Comparison of ENCODE assay signal across 8 cellular contexts in genomic region chr2:165795011-165795410, GRCh38. TPM values are rescaled to one million over a fixed set of nuclear protein-coding genes. Genes with fewer than 3 reads are reported as not detected.
DNase-seq lines count a peak whose midpoint lies in the region; ATAC-seq and TF ChIP-seq lines count a peak whose summit lies in the region.

No MANE protein-coding gene starts in this region.

- ATAC-seq in GM18861 (IDR thresholded peaks at IDR 0.05; ENCODE audit: unreplicated experiment) (peak; percentile 1), HG03066 (IDR thresholded peaks at IDR 0.05; ENCODE audit: low read depth, unreplicated experiment) (peak; percentile 30)
- no peak for ATAC-seq in natural killer cell treated with Interleukin-12 subunit alpha and Interleukin-12 subunit beta and Interleukin-15 and Interleukin-18, amount 100 ng/mL, for 72 hours
- ATAC-seq in activated CD4-positive, CD25-positive, alpha-beta regulatory T cell treated with anti-CD3 and anti-CD28 coated beads, Interleukin-2, amount 50 U/mL, for 24 hours, result no peak

- H3K9me3 Mint-ChIP-seq in natural killer cell treated with Interleukin-12 subunit alpha and Interleukin-12 subunit beta and Interleukin-15 and Interleukin-18, amount 100 ng/mL, for 72 hours, result no peaks in the 10 kb centered on the region

- peak overlapping the region; percentile 98 for H3K4me3 Mint-ChIP-seq in natural killer cell treated with Interleukin-12 subunit alpha and Interleukin-12 subunit beta and Interleukin-15 and Interleukin-18, amount 100 ng/mL, for 72 hours

- no peaks in the 10 kb centered on the region for H3K27me3 Mint-ChIP-seq in natural killer cell treated with Interleukin-12 subunit alpha and Interleukin-12 subunit beta and Interleukin-15 and Interleukin-18, amount 100 ng/mL, for 72 hours

- TF ChIP-seq CTCF in astrocyte of the spinal cord (IDR thresholded peaks at IDR 0.05; ENCODE audit: low read depth, low read length), result no peak

- peaks cover 6% of the 10 kb centered on the region for H3K36me3 Mint-ChIP-seq in natural killer cell treated with Interleukin-12 subunit alpha and Interleukin-12 subunit beta and Interleukin-15 and Interleukin-18, amount 100 ng/mL, for 72 hours

- peaks cover 41 to 56% of the 10 kb centered on the region in 2 donors for H3K4me1 Mint-ChIP-seq in natural killer cell treated with Interleukin-12 subunit alpha and Interleukin-12 subunit beta and Interleukin-15 and Interleukin-18, amount 100 ng/mL, for 72 hours (ENCODE audit: low read depth in 2 of 2)

- peak; percentile 28 for DNase-seq in astrocyte of the spinal cord (ENCODE audit: low read depth, low spot score)
- DNase-seq in natural killer cell treated with Interleukin-12 subunit alpha and Interleukin-12 subunit beta and Interleukin-15 and Interleukin-18, amount 100 ng/mL, for 72 hours (ENCODE audit: low spot score), result no peak
- DNase-seq in retina, result no peak
- no peak for DNase-seq in NCI-H2227 (lab: John Stamatoyannopoulos, UW; ENCODE audit: unreplicated experiment)
- no peak for DNase-seq in NK-92 (lab: John Stamatoyannopoulos, UW; ENCODE audit: unreplicated experiment)

- in situ Hi-C loops in astrocyte of the spinal cord (cut with HindIII; ENCODE audit: low sequenced_read_pairs), result no loop called here

- peak overlapping the region; percentile 96 to 98 for H3K27ac Mint-ChIP-seq in natural killer cell treated with Interleukin-12 subunit alpha and Interleukin-12 subunit beta and Interleukin-15 and Interleukin-18, amount 100 ng/mL, for 72 hours

- H3K4me3 ChIP-seq in astrocyte of the spinal cord (ENCODE audit: low read depth, low read length), result peak overlapping the region; percentile 56

RNA-seq across cellular contexts. Expression of gene GALNT3, which starts 1.0 kb away (rescaled TPM):
- 10 to 100 TPM; 21.0 to 22.6 TPM for total RNA-seq in natural killer cell treated with Interleukin-12 subunit alpha and Interleukin-12 subunit beta and Interleukin-15 and Interleukin-18, amount 100 ng/mL, for 72 hours

Comparison
In these comparisons a context has a peak if more than half of its experiments do, and no peak if none do; other contexts are left out.
1. ATAC-seq: peak in GM18861 (single experiment) and HG03066 (single experiment); none in natural killer cell treated with Interleukin-12 subunit alpha and Interleukin-12 subunit beta and Interleukin-15 and Interleukin-18, amount 100 ng/mL, for 72 hours (0 of 2) and activated CD4-positive, CD25-positive, alpha-beta regulatory T cell treated with anti-CD3 and anti-CD28 coated beads, Interleukin-2, amount 50 U/mL, for 24 hours (0 of 2).